Comparison of ENCODE assay signal across 9 cellular contexts in genomic region chr5:40578501-40579451, GRCh38.
DNase-seq lines count a peak whose midpoint lies in the region; ATAC-seq, FAIRE-seq and TF ChIP-seq lines count a peak whose summit lies in the region.
"Had no signal": no experiment of that assay in that cellular context is flagged by ENCODE, and none has a peak within 500 bp of the region (broad histone marks: within the 10 kb centered on the region; RNA-seq: fewer than 3 reads in every experiment).

No MANE protein-coding gene starts in this region.

- no peaks in the 10 kb centered on the region for H3K36me3 Mint-ChIP-seq in naive B cell

- no peaks in the 10 kb centered on the region for H3K9me3 Mint-ChIP-seq in naive B cell

- H3K9ac ChIP-seq in kidney (ENCODE audit: low read length in 2 of 2): no peak overlapping the region

- H3K4me3 ChIP-seq in kidney (ENCODE audit: low read length in 2 of 2): no peak overlapping the region

- H3K27ac ChIP-seq in kidney (ENCODE audit: low read depth in 2 of 2, low read length in 2 of 2): no peak overlapping the region

- no peak for TF ChIP-seq CTCF in kidney (IDR thresholded peaks at IDR 0.05; ENCODE audit: borderline replicate concordance, extremely low read depth, insufficient read depth)

- H3K36me3 ChIP-seq in kidney (ENCODE audit: control insufficient read depth in 1 of 2, insufficient read depth in 2 of 2, low read length in 2 of 2): no peaks in the 10 kb centered on the region

- no peaks in the 10 kb centered on the region for H3K27me3 Mint-ChIP-seq in naive B cell

- H3K9me3 ChIP-seq in kidney (ENCODE audit: control insufficient read depth in 1 of 2, low read length in 2 of 2): no peaks in the 10 kb centered on the region

- peak overlapping the region in 5 of 6 donors; percentile 9 to 83 (median 56) for H3K27ac Mint-ChIP-seq in naive B cell

- peak overlapping the region in 7 of 8 donors; percentile 18 to 58 (median 32) for H3K4me3 Mint-ChIP-seq in naive B cell

- DNase-seq in RKO (ENCODE audit: low spot score) (peak; percentile 15), naive B cell (no peak), kidney (no peak), GM03348 (ENCODE audit: low spot score) (no peak), iPS-NIHi7 (ENCODE audit: extremely low spot score) (no peak), SK-N-DZ (ENCODE audit: low spot score) (no peak)

- ATAC-seq in GM18520 (IDR thresholded peaks at IDR 0.05; ENCODE audit: unreplicated experiment) (peak; percentile 92), HG02642 (IDR thresholded peaks at IDR 0.05; ENCODE audit: poor library complexity, unreplicated experiment) (peak; percentile 95), naive B cell (ENCODE audit: low read depth in 2 of 2) (peak; percentile 80 to 81)

- no peak for FAIRE-seq in kidney (lab: Jason Lieb, UNC)
- FAIRE-seq: endometrium had no signal

- intact Hi-C loops in kidney (cut with DNase I): no loop called here

- peaks cover 13 to 19% (median 16%) of the 10 kb centered on the region in 3 donors for H3K4me1 Mint-ChIP-seq in naive B cell

- no peaks in the 10 kb centered on the region for H3K4me1 ChIP-seq in kidney (ENCODE audit: control insufficient read depth in 1 of 2, insufficient read depth in 1 of 2, low read depth in 1 of 2, low read length in 2 of 2)
